ENCODE assay signal across 15 cellular contexts in the genomic region with DNA sequence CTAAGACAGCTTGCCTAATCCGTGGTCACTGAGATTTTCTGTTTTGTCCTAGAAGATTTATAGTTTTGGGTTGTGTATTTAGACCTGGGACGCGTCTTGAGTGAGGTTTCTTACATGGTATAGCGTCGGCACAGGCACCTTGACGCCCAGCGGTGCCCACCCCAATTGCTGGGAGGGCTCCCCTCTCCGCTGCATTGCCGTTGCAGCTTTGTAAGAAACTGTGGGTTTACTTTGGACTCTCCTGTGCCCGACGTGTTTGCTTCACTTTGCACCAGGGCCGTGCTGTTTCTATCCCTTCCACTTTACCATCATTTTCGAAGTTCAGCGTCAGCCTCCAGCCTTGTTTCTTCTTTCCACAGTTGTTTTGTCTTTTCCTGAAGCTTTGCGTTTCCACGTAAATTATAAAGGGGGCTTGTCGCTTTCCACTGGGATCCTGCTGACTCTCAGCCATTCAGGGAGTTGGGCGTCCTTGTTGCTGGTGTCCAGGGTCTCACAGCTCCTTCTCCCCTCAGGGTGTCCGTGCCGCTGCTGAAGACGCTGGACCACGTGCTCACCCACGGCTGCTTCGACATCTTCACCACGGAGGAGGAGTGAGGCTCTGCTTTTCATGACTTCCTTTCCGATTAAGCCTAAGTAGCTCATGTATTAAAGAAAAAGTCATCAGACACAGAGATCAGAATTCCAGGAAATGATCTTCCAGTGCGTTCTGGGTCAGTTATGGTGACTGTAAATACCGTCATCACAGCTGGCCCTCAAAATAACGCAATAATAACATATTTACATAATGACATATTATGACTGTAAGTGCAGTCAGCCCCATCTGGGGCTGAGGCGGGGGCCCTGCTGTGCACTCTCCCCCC.
DNase-seq lines count a peak whose midpoint lies in the region; ATAC-seq and TF ChIP-seq lines count a peak whose summit lies in the region.
"Had no signal": no experiment of that assay in that cellular context is flagged by ENCODE, and none has a peak within 500 bp of the region (broad histone marks: within the 10 kb centered on the region; RNA-seq: fewer than 3 reads in every experiment).

No MANE protein-coding gene starts in this region.

- H3K9me3 ChIP-seq in stomach = no peaks in the 10 kb centered on the region
- H3K9me3 ChIP-seq: SJSA1 had no signal

- peaks cover 55 to 100% (median 99%) of the 10 kb centered on the region in 4 donors for H3K36me3 ChIP-seq in stomach

- TF ChIP-seq CTCF in foreskin fibroblast (IDR thresholded peaks at IDR 0.05; ENCODE audit: low read depth, low read length) (no peak), stomach (IDR thresholded peaks at IDR 0.05) (no peak)

- H3K4me3 ChIP-seq in foreskin fibroblast (ENCODE audit: low read depth in 1 of 2, low read length in 2 of 2) (no peak overlapping the region), stomach (no peak overlapping the region)
- H3K4me3 ChIP-seq: SJSA1 had no signal

- TF ChIP-seq EP300 in stomach (IDR thresholded peaks at IDR 0.05) = no peak

- no peaks in the 10 kb centered on the region for H3K4me1 ChIP-seq in stomach

- 86 to 93% (median 91%) methylated on average over 30 of the region's 30 CpGs for whole genome bisulfite sequencing in stomach, 5 donors

- TF ChIP-seq POLR2A in stomach (IDR thresholded peaks at IDR 0.05) = no peak

- H3K27ac ChIP-seq in stomach = no peak overlapping the region
- H3K27ac ChIP-seq: SJSA1 had no signal

- intact Hi-C loops in stomach (cut with DNase I; ENCODE audit: low total_unique reads) = no loop called here

- ATAC-seq in HG03521 (IDR thresholded peaks at IDR 0.05; ENCODE audit: unreplicated experiment) (no peak), HG03095 (IDR thresholded peaks at IDR 0.05; ENCODE audit: unreplicated experiment) (no peak)
- ATAC-seq: stimulated activated naive CD8-positive, alpha-beta T cell treated with anti-CD3 and anti-CD28 coated beads, Interleukin-15, Interleukin-2, amounts not matched to agents 100 U/mL and 50 U/mL, for 24 hours had no signal

- no peaks in the 10 kb centered on the region for H3K27me3 ChIP-seq in stomach
- H3K27me3 ChIP-seq: SJSA1 had no signal

- peak; percentile 5 for DNase-seq in activated T-cell treated with anti-CD3 and anti-CD28 coated beads, Interleukin-2, amount 50 U/mL, for 1 hour
- DNase-seq in activated T-cell treated with anti-CD3 and anti-CD28 coated beads, Interleukin-2, amount 50 U/mL, for 48 hours = no peak
- DNase-seq in amniotic epithelial cell (ENCODE audit: low read depth) = peak; percentile 12
- DNase-seq in foreskin fibroblast = peak; percentile 38 to 65
- DNase-seq in stomach = peak; percentile 15
- no peak for DNase-seq in NOMO-1 treated with dmso at 0.1 percent for 144 hours (lab: John Stamatoyannopoulos, UW; ENCODE audit: unreplicated experiment)
- DNase-seq: ACHN; activated naive CD8-positive, alpha-beta T cell treated with anti-CD3 and anti-CD28 coated beads for 36 hours; DMS79; NCI-H1048; NCI-H510A treated with DMSO at 0.1 percent for 48 hours; stimulated activated naive CD8-positive, alpha-beta T cell treated with anti-CD3 and anti-CD28 coated beads, Interleukin-15, Interleukin-2, amounts not matched to agents 100 U/mL and 50 U/mL, for 24 hours had no signal

Comparison
In these comparisons a context has a peak if more than half of its experiments do, and no peak if none do; other contexts are left out.
1. DNase-seq: peak in activated T-cell treated with anti-CD3 and anti-CD28 coated beads, Interleukin-2, amount 50 U/mL, for 1 hour (single experiment), amniotic epithelial cell (single experiment), foreskin fibroblast (2 of 2) and stomach (single experiment); none in activated T-cell treated with anti-CD3 and anti-CD28 coated beads, Interleukin-2, amount 50 U/mL, for 48 hours (0 of 2) and NOMO-1 treated with dmso at 0.1 percent for 144 hours (single experiment).